ENCODE assay signal across 16 cellular contexts in the genomic region with DNA sequence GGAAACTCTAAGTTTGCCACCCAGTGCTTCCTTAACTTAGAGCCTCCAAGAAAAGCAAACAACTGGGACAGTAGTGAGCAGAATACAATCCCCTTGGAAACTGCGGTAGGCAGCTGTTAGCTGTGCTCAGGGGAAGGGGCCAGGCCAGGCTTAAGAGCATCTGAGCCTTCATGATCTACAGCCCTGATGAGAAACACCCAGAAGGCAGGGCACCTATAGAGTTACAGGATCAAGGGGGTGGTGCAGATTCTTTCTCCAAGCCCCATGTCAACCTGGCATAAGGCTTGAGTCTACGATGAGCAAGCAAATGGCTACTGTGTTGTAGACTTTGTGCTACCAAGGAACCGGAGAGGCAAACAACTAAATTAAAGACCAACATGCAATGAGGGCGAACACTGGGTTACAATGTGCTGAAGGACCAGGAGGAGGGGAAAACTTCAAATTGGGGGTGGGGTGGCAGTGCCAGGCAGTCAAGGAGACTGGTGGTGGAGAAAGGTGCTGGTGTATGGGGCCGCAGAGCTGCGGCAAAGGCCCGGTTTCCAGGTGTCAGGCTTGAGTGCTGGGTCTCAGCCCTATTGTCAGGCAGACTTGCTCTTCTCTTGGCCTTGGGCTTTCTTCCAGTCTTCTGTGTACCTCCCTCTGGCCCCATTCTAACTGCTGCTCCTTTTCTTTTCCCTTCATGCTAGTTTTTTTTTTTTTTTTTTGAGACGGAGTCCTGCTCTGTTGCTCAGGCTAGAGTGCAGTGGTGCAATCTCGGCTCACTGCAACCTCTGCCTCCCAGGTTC. TPM values are rescaled to one million over a fixed set of nuclear protein-coding genes. Genes with fewer than 3 reads are reported as not detected.
DNase-seq lines count a peak whose midpoint lies in the region; TF ChIP-seq lines count a peak whose summit lies in the region.
"Had no signal": no experiment of that assay in that cellular context is flagged by ENCODE, and none has a peak within 500 bp of the region (broad histone marks: within the 10 kb centered on the region; RNA-seq: fewer than 3 reads in every experiment).

No MANE protein-coding gene starts in this region.

- intact Hi-C loops in adrenal gland (cut with DNase I) = loop anchor here in 1 of 2 donors (5.0 kb wide), 1 partner anchor 51 kb away; the partner anchor contains the start of gene DLG5
- intact Hi-C loops in sigmoid colon (cut with DNase I) = loop anchor here (10.0 kb wide), 1 partner anchor 103 kb away; no protein-coding TSS in a partner anchor
- intact Hi-C loops in testis (cut with DNase I; ENCODE audit: low total_unique reads) = no loop called here

- no peak overlapping the region for H3K27ac Mint-ChIP-seq in endothelial cell (ENCODE audit: unreplicated experiment)
- H3K27ac Mint-ChIP-seq: CD4-positive, alpha-beta T cell had no signal

- no peaks in the 10 kb centered on the region for H3K9me3 Mint-ChIP-seq in endothelial cell (ENCODE audit: unreplicated experiment)
- H3K9me3 Mint-ChIP-seq: CD4-positive, alpha-beta T cell had no signal

- peaks cover 30% of the 10 kb centered on the region for H3K36me3 Mint-ChIP-seq in endothelial cell (ENCODE audit: low read depth, unreplicated experiment)

- H3K9me3 ChIP-seq in adrenal gland (replicated peaks in 1 of 3) (no peaks in the 10 kb centered on the region), sigmoid colon (no peaks in the 10 kb centered on the region), testis (no peaks in the 10 kb centered on the region)
- H3K9me3 ChIP-seq: A549, HAP-1 had no signal

- H3K27ac ChIP-seq in adrenal gland (peak overlapping the region in 3 of 5 donors; percentile 43 to 63 (median 53)), sigmoid colon (no peak overlapping the region), testis (no peak overlapping the region)
- H3K27ac ChIP-seq: A549, C4-2B, GM23248 had no signal

- peaks cover 4% of the 10 kb centered on the region for H3K27me3 Mint-ChIP-seq in endothelial cell (ENCODE audit: unreplicated experiment)
- H3K27me3 Mint-ChIP-seq: CD4-positive, alpha-beta T cell had no signal

- no peaks in the 10 kb centered on the region for H3K27me3 ChIP-seq in adrenal gland
- H3K27me3 ChIP-seq in sigmoid colon = no peaks in the 10 kb centered on the region
- H3K27me3 ChIP-seq in testis = no peaks in the 10 kb centered on the region

- H3K36me3 ChIP-seq in adrenal gland (replicated peaks in 1 of 2) = peaks cover 0 to 61% of the 10 kb centered on the region in 2 donors
- peaks cover 29 to 66% (median 47%) of the 10 kb centered on the region in 4 donors for H3K36me3 ChIP-seq in sigmoid colon
- H3K36me3 ChIP-seq in testis (ENCODE audit: low read depth, missing control alignments) = no peaks in the 10 kb centered on the region

- H3K4me3 ChIP-seq in adrenal gland (no peak overlapping the region), sigmoid colon (no peak overlapping the region), testis (no peak overlapping the region)
- H3K4me3 ChIP-seq: A549, GM23248, HAP-1 had no signal

- TF ChIP-seq CTCF in adrenal gland (IDR thresholded peaks at IDR 0.05) (no peak), endothelial cell (IDR thresholded peaks at IDR 0.05; ENCODE audit: unreplicated experiment) (no peak), sigmoid colon (IDR thresholded peaks at IDR 0.05) (no peak), testis (IDR thresholded peaks at IDR 0.05) (no peak)

- TF ChIP-seq POLR2A in adrenal gland (IDR thresholded peaks at IDR 0.05) (no peak), sigmoid colon (IDR thresholded peaks at IDR 0.05) (no peak), testis (IDR thresholded peaks at IDR 0.05) (no peak)

- no peak for TF ChIP-seq EP300 in sigmoid colon (IDR thresholded peaks at IDR 0.05)

- H3K4me1 ChIP-seq in adrenal gland (replicated peaks in 1 of 2) (peaks cover 7 to 8% of the 10 kb centered on the region in 2 donors), sigmoid colon (peaks cover 0 to 24% (median 22%) of the 10 kb centered on the region in 4 donors), testis (no peaks in the 10 kb centered on the region)
- H3K4me1 ChIP-seq: HAP-1 had no signal

- H3K4me1 Mint-ChIP-seq in endothelial cell (ENCODE audit: unreplicated experiment) = no peaks in the 10 kb centered on the region

- 63 to 74% (median 67%) methylated on average over 9 of the region's 9 CpGs for WGBS in adrenal gland, 4 donors
- 94 to 96% methylated on average over 9 of the region's 9 CpGs for WGBS in sigmoid colon, 2 donors
- 52 to 53% methylated on average over 9 of the region's 9 CpGs for WGBS in testis, 2 donors

- DNase-seq in adrenal gland (peak; percentile 40 to 74 (median 67)), endothelial cell (ENCODE audit: low spot score) (no peak), sigmoid colon (peak; percentile 18), testis (peak; percentile 56), NCI-H1930 (lab: John Stamatoyannopoulos, UW) (no peak), NCI-H2081 treated with DMSO at 0.1 percent for 48 hours (lab: John Stamatoyannopoulos, UW) (no peak), A172 (ENCODE audit: low spot score) (no peak)
- DNase-seq: AML-193; CD4-positive, alpha-beta T cell; DMS153; DMS79; GDM1; GM23248 had no signal

- peak overlapping the region; percentile 31 for H3K4me3 Mint-ChIP-seq in endothelial cell (ENCODE audit: unreplicated experiment)
- H3K4me3 Mint-ChIP-seq: CD4-positive, alpha-beta T cell had no signal

RNA-seq across cellular contexts. Expression of gene POLR3A, which starts 51.1 kb away (rescaled TPM):
- total RNA-seq in adrenal gland (10 to 100 TPM in 7 of 8 donors, 1 to 10 TPM in 1; 9.6 to 18.4 (median 15.5) TPM), endothelial cell (ENCODE audit: unreplicated experiment) (18.4 TPM), sigmoid colon (10 to 100 TPM in 2 of 4 donors, 1 to 10 TPM in 2; 9.6 to 13.0 (median 11.0) TPM), testis (10 to 100 TPM; 20.9 to 23.0 TPM)
- polyA plus RNA-seq in adrenal gland (10 to 100 TPM in 1 of 3 donors, 1 to 10 TPM in 2; 6.8 to 11.7 (median 7.0) TPM), sigmoid colon (1 to 10 TPM; 1.6 to 7.7 (median 2.4) TPM), testis (ENCODE audit: insufficient read depth, low read depth, low replicate concordance) (16.1 TPM)
- total RNA-seq in A172 (2014; rRNA removed; shearing (Covaris generic)) = 8.1 and 8.3 TPM in 2 replicates

RNA-seq across cellular contexts. Expression of gene DLG5, which starts 51.6 kb away (rescaled TPM):
- 100 to 1,000 TPM in 6 of 8 donors, 10 to 100 TPM in 2; 81.8 to 175 (median 125) TPM for total RNA-seq in adrenal gland
- 10 to 100 TPM; 39.6 to 94.4 (median 88.6) TPM for polyA plus RNA-seq in adrenal gland
- total RNA-seq in endothelial cell (ENCODE audit: unreplicated experiment) = 64.5 TPM
- 10 to 100 TPM; 41.0 to 78.1 (median 49.4) TPM for total RNA-seq in sigmoid colon
- polyA plus RNA-seq in sigmoid colon = 10 to 100 TPM in 1 of 3 donors, 1 to 10 TPM in 2; 6.0 to 20.3 (median 7.2) TPM
- 10 to 100 TPM; 50.1 to 54.8 TPM for total RNA-seq in testis
- polyA plus RNA-seq in testis (ENCODE audit: insufficient read depth, low read depth, low replicate concordance) = 26.9 TPM
- 30.7 and 60.3 TPM in 2 replicates for total RNA-seq in A172 (2014; rRNA removed; shearing (Covaris generic))

RNA-seq across cellular contexts. Expression of gene RPS24, which starts 55.5 kb away (rescaled TPM):
- total RNA-seq in adrenal gland (1,000 to 10,000 TPM; 1,129 to 2,121 (median 1,401) TPM), endothelial cell (ENCODE audit: unreplicated experiment) (1,458 TPM), sigmoid colon (1,000 to 10,000 TPM; 2,487 to 3,724 (median 3,119) TPM), testis (1,000 to 10,000 TPM in 1 of 2 donors, 100 to 1,000 TPM in 1; 971 to 1,548 TPM)
- polyA plus RNA-seq in adrenal gland (1,000 to 10,000 TPM; 3,413 to 4,974 (median 3,878) TPM), sigmoid colon (1,000 to 10,000 TPM; 5,419 to 7,696 (median 5,671) TPM), testis (ENCODE audit: insufficient read depth, low read depth, low replicate concordance) (1,406 TPM)
- 2,746 and 3,389 TPM in 2 replicates for total RNA-seq in A172 (2014; rRNA removed; shearing (Covaris generic))

Comparison
In these comparisons a context has a peak if more than half of its experiments do, and no peak if none do; other contexts are left out.
1. DNase-seq: peak in adrenal gland (7 of 7), sigmoid colon (single experiment) and testis (single experiment); none in endothelial cell (single experiment), NCI-H1930 (0 of 2), NCI-H2081 treated with DMSO at 0.1 percent for 48 hours (single experiment) and A172 (single experiment).
2. H3K27ac ChIP-seq: peak in adrenal gland (3 of 5); none in sigmoid colon (0 of 4) and testis (0 of 2).